31 cellular contexts compared by ENCODE assay signal in the genomic region with DNA sequence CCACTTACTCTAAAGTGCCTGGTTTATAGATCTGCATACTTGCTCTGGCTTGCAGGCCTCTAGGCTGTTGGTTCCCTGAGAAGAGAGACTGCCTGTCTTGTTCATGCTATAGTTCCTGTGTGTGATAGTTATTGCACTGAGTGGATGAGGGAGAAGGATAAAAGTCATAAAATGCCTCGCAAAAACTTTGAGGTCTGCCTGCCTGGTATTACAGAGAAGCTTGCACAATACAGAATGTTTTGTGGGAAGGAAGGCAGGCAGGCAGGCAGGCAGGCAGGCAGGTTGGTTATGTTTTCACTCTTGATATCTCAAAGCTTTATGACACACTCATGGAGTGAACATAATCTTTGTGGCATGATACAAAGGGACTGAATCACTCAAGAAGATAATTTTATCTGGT.
DNase-seq lines count a peak whose midpoint lies in the region; ATAC-seq, FAIRE-seq and TF ChIP-seq lines count a peak whose summit lies in the region.
"Had no signal": no experiment of that assay in that cellular context is flagged by ENCODE, and none has a peak within 500 bp of the region (broad histone marks: within the 10 kb centered on the region; RNA-seq: fewer than 3 reads in every experiment).

No MANE protein-coding gene starts in this region.

- DNase-seq in DMS79 (lab: John Stamatoyannopoulos, UW): peak; percentile 52
- DNase-seq in amniotic epithelial cell (ENCODE audit: low read depth): peak; percentile 87
- no peak for DNase-seq in frontal cortex (ENCODE audit: low spot score in 2 of 2)
- no peak for DNase-seq in GM12891 (ENCODE audit: insufficient read length, low spot score)
- no peak for DNase-seq in sciatic nerve (ENCODE audit: low spot score)
- DNase-seq: activated CD4-positive, alpha-beta memory T cell treated with anti-CD3 and anti-CD28 coated beads, Interleukin-2, amount 10 ng/mL, durations not matched to agents 7 days and 5 days; activated CD4-positive, alpha-beta T cell treated with anti-CD3 and anti-CD28 coated beads for 1 hour; activated CD8-positive, alpha-beta memory T cell treated with anti-CD3 and anti-CD28 coated beads, Interleukin-2, amount 50 U/mL, for 48 hours; activated naive CD4-positive, alpha-beta T cell treated with anti-CD3 and anti-CD28 coated beads, Interleukin-2, amount 50 U/mL, for 16 hours; aorta; C1 segment of cervical spinal cord; COR-L47; DMS53; Karpas-422; left ventricle myocardium inferior; naive B cell; NCI-H1092; NCI-H1694 treated with DMSO at 0.1 percent for 48 hours; NCI-H526 treated with DMSO at 0.1 percent for 48 hours; occipital lobe; small intestine; stimulated activated CD4-positive, alpha-beta T cell treated with anti-CD3 and anti-CD28 coated beads, Interleukin-1b, Interleukin-23, amount 100 ng/mL, for 48 hours; stimulated activated CD8-positive, alpha-beta memory T cell treated with anti-CD3 and anti-CD28 coated beads, Interleukin-4, amount 100 ng/mL, for 48 hours; stomach; transverse colon had no signal

- no peak overlapping the region for H3K4me3 ChIP-seq in KMS-11 (IDR thresholded peaks at IDR 0.05; ENCODE audit: insufficient read depth, low read depth, low read length)
- H3K4me3 ChIP-seq in parathyroid adenoma (ENCODE audit: low read depth, low read length): no peak overlapping the region
- H3K4me3 ChIP-seq: left ventricle myocardium inferior, SK-N-MC, stomach, transverse colon had no signal

- peaks cover 25% of the 10 kb centered on the region for H3K4me1 ChIP-seq in KMS-11 (ENCODE audit: low read depth, poor library complexity, severe bottlenecking)
- peaks cover 29% of the 10 kb centered on the region for H3K4me1 ChIP-seq in parathyroid adenoma
- H3K4me1 ChIP-seq: left ventricle myocardium inferior, transverse colon had no signal

- H3K4me2 ChIP-seq in KMS-11 (peak overlapping the region; percentile 48), parathyroid adenoma (ENCODE audit: low read length) (peak overlapping the region; percentile 18)

- FAIRE-seq in frontal cortex (lab: Jason Lieb, UNC) (no peak), GM12891 (lab: Jason Lieb, UNC) (no peak)
- FAIRE-seq: endometrium, islet of Langerhans, small intestine had no signal

- ATAC-seq in HG02798 (IDR thresholded peaks at IDR 0.05; ENCODE audit: poor library complexity, unreplicated experiment) (no peak), sciatic nerve (no peak)

- H3K27me3 ChIP-seq in KMS-11 (ENCODE audit: insufficient read depth, low read depth): no peaks in the 10 kb centered on the region
- H3K27me3 ChIP-seq in parathyroid adenoma (ENCODE audit: control insufficient read depth, insufficient read depth, low read length): no peaks in the 10 kb centered on the region
- H3K27me3 ChIP-seq: stomach, transverse colon had no signal

- no peaks in the 10 kb centered on the region for H3K9me3 ChIP-seq in parathyroid adenoma (ENCODE audit: control insufficient read depth, low read length)
- H3K9me3 ChIP-seq: left ventricle myocardium inferior, stomach, transverse colon had no signal

- H3K79me2 ChIP-seq in KMS-11 (ENCODE audit: insufficient read depth, low read depth) (no peaks in the 10 kb centered on the region), parathyroid adenoma (peaks cover 13% of the 10 kb centered on the region)

- no peaks in the 10 kb centered on the region for H4K20me1 ChIP-seq in KMS-11 (ENCODE audit: insufficient read depth)

- TF ChIP-seq POLR2A in GM12891 (IDR thresholded peaks at IDR 0.05; ENCODE audit: low read depth, low read length): no peak

- intact Hi-C loops in sciatic nerve (cut with DNase I): no loop called here

- H3K36me3 ChIP-seq in KMS-11 (ENCODE audit: insufficient read depth) (no peaks in the 10 kb centered on the region), parathyroid adenoma (ENCODE audit: control insufficient read depth, insufficient read depth, low read length) (no peaks in the 10 kb centered on the region)
- H3K36me3 ChIP-seq: left ventricle myocardium inferior, stomach, transverse colon had no signal

- no peak overlapping the region for H2AFZ ChIP-seq in KMS-11 (ENCODE audit: low read depth)
- no peak overlapping the region for H2AFZ ChIP-seq in parathyroid adenoma

- H3K27ac ChIP-seq in KMS-11: peak overlapping the region; percentile 20; the same call in 1 of the 2 replicates
- no peak overlapping the region for H3K27ac ChIP-seq in parathyroid adenoma
- H3K27ac ChIP-seq: left ventricle myocardium inferior, SK-N-MC, stomach, transverse colon had no signal

- TF ChIP-seq CTCF in KMS-11 (conservative IDR thresholded peaks at IDR 0.05; ENCODE audit: low read depth, low read length) (no peak), parathyroid adenoma (IDR thresholded peaks at IDR 0.05) (no peak)

- H3K9ac ChIP-seq in KMS-11 (no peak overlapping the region), parathyroid adenoma (no peak overlapping the region)

TF ChIP-seq in GM12891, 5 proteins besides CTCF, POLR2A, EP300 and RAD21:
- TF ChIP-seq TAF1 (IDR thresholded peaks at IDR 0.05; ENCODE audit: low read depth, low read length): no peak
TF ChIP-seq in GM12891: peak in this region for 0.

Comparison
In these comparisons a context has a peak if more than half of its experiments do, and no peak if none do; other contexts are left out.
1. DNase-seq: peak in DMS79 (single experiment) and amniotic epithelial cell (single experiment); none in frontal cortex (0 of 2), GM12891 (single experiment) and sciatic nerve (single experiment).